ENCODE assay signal across 8 cellular contexts in the genomic region with DNA sequence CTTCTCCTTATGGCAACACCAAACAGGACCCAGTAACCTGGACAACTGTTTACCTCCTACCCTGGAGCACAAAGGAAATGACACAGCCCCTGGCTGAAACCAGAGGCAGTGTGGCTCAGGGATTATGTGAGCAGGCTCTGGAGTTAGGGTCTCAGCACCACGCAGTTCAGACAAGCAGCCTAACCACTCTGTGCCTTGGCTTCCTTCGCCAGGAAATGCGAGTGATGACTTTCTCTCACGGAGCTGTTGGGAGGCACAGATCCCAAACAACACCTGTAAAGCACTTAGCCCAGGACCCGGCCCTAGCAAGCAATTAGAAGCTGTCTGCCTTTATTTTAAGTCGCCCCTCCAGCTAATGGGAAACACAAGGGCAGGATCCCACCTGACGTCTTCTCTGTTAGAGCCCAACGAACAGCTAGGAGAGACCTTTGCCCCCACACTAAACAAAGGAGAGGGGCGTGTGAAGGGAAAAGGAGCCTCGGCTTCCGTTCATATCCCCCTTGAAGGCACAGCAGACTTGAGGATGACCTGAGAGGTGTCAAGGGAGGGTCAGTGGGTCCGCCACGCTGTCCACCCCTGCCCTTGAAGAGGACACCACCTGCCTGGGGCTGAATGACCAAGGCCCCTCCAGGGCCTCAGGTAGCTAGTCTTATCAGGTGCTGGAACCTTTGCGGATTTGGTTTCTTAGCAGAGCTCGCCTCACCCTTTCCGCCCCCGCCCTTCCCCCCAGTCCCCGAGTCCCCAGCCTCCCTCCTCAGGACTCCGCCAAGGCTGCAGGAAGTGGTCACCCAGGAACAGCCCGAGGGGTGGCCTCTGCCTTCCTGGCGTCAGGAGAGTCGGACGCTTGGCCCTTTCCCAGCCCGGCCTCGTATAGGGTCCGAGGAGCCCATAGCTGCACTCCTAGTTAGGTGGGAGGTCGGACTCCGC. TPM values are rescaled to one million over a fixed set of nuclear protein-coding genes. Genes with fewer than 3 reads are reported as not detected.
A peak's percentile ranks its signal among the peaks of the same experiment; 100 is the strongest.
DNase-seq lines count a peak whose midpoint lies in the region; ATAC-seq and TF ChIP-seq lines count a peak whose summit lies in the region.

No MANE protein-coding gene starts in this region.

- H3K9me3 ChIP-seq in HUES64 (ENCODE audit: insufficient read depth, low read depth, low read length) (no peaks in the 10 kb centered on the region), mucosa of stomach (ENCODE audit: control insufficient read depth, low read length) (no peaks in the 10 kb centered on the region), tibial artery (no peaks in the 10 kb centered on the region)

- POLR2A ChIA-PET in activated CD8-positive, alpha-beta T cell treated with anti-CD3 and anti-CD28 coated beads for 36 hours (lab: Charles Lee): interaction anchor here (0.9 to 5.3 kb wide), 16 partner anchors 9 to 436 kb away, joined by 3 to 35 read pairs (median 4); a partner anchor contains a TSS

- ATAC-seq in GM18502 (IDR thresholded peaks at IDR 0.05; ENCODE audit: poor library complexity, unreplicated experiment): peak; percentile 13
- peak; percentile 55 for ATAC-seq in activated CD8-positive, alpha-beta T cell treated with anti-CD3 and anti-CD28 coated beads for 36 hours

- peak overlapping the region; percentile 76 for H3K4me3 Mint-ChIP-seq in activated CD8-positive, alpha-beta T cell treated with anti-CD3 and anti-CD28 coated beads for 36 hours

- peaks cover 55% of the 10 kb centered on the region for H3K4me1 Mint-ChIP-seq in activated CD8-positive, alpha-beta T cell treated with anti-CD3 and anti-CD28 coated beads for 36 hours (ENCODE audit: low read depth)

- H3K4me1 ChIP-seq in HUES64 (ENCODE audit: insufficient read depth, low read length) (peaks cover 16% of the 10 kb centered on the region), mucosa of stomach (ENCODE audit: control insufficient read depth, insufficient read depth, low read length) (peaks cover 59% of the 10 kb centered on the region), tibial artery (peaks cover 3 to 54% (median 50%) of the 10 kb centered on the region in 4 donors)

- H3K9ac ChIP-seq in HUES64 (ENCODE audit: low read depth, low read length) (peak overlapping the region; percentile 88), mucosa of stomach (ENCODE audit: low read length) (peak overlapping the region; percentile 96)

- H3K9me3 Mint-ChIP-seq in activated CD8-positive, alpha-beta T cell treated with anti-CD3 and anti-CD28 coated beads for 36 hours: no peaks in the 10 kb centered on the region

- H3K27me3 ChIP-seq in HUES64 (ENCODE audit: insufficient read depth, low read length): peaks cover 32% of the 10 kb centered on the region
- H3K27me3 ChIP-seq in mucosa of stomach (ENCODE audit: control insufficient read depth, insufficient read depth, low read length): no peaks in the 10 kb centered on the region
- no peaks in the 10 kb centered on the region for H3K27me3 ChIP-seq in tibial artery

- no peaks in the 10 kb centered on the region for H3K27me3 Mint-ChIP-seq in activated CD8-positive, alpha-beta T cell treated with anti-CD3 and anti-CD28 coated beads for 36 hours

- H3K27ac ChIP-seq in HUES64 (ENCODE audit: low read depth, low read length) (peak overlapping the region; percentile 76), tibial artery (peak overlapping the region; percentile 87 to 94)

- peaks cover 14% of the 10 kb centered on the region for H3K36me3 Mint-ChIP-seq in activated CD8-positive, alpha-beta T cell treated with anti-CD3 and anti-CD28 coated beads for 36 hours (ENCODE audit: low read depth)

- DNase-seq in activated CD8-positive, alpha-beta T cell treated with anti-CD3 and anti-CD28 coated beads for 36 hours: peak; percentile 73
- DNase-seq in epithelial cell of proximal tubule (ENCODE audit: low read depth): no peak
- DNase-seq in tibial artery: peak; percentile 69 to 88
- DNase-seq in MV-4-11 (lab: John Stamatoyannopoulos, UW): no peak
- no peak for DNase-seq in Kasumi-1 (lab: John Stamatoyannopoulos, UW)

- H3K27ac Mint-ChIP-seq in activated CD8-positive, alpha-beta T cell treated with anti-CD3 and anti-CD28 coated beads for 36 hours: peak overlapping the region; percentile 88

- CTCF ChIA-PET in activated CD8-positive, alpha-beta T cell treated with anti-CD3 and anti-CD28 coated beads for 36 hours (lab: Charles Lee): interaction anchor here (0.7 to 5.6 kb wide), 10 partner anchors 10 to 413 kb away, joined by 3 to 32 read pairs (median 6); a partner anchor contains a TSS

- WGBS in HUES64: 3% methylated on average over 28 of the region's 28 CpGs

- peak overlapping the region; percentile 90 for H3K4me3 ChIP-seq in HUES64 (ENCODE audit: low read length)
- H3K4me3 ChIP-seq in epithelial cell of proximal tubule (ENCODE audit: low read depth, low read length): peak overlapping the region; percentile 97
- H3K4me3 ChIP-seq in mucosa of stomach (ENCODE audit: low read length): peak overlapping the region; percentile 74
- peak overlapping the region; percentile 73 to 97 for H3K4me3 ChIP-seq in tibial artery

- no peak for TF ChIP-seq CTCF in activated CD8-positive, alpha-beta T cell treated with anti-CD3 and anti-CD28 coated beads for 36 hours (IDR thresholded peaks at IDR 0.05)
- TF ChIP-seq CTCF in epithelial cell of proximal tubule (conservative IDR thresholded peaks at IDR 0.05; ENCODE audit: low read depth, low read length) (no peak), tibial artery (IDR thresholded peaks at IDR 0.05) (no peak)

- intact Hi-C loops in activated CD8-positive, alpha-beta T cell treated with anti-CD3 and anti-CD28 coated beads for 36 hours (cut with micrococcal nuclease): no loop called here
- intact Hi-C loops in tibial artery (cut with DNase I; ENCODE audit: low total_unique reads): no loop called here

- H3K36me3 ChIP-seq in HUES64 (ENCODE audit: insufficient read depth, low read length) (peaks cover 10% of the 10 kb centered on the region), mucosa of stomach (ENCODE audit: control insufficient read depth, insufficient read depth, low read length) (peaks cover 6% of the 10 kb centered on the region), tibial artery (peaks cover 0 to 11% (median under 1%) of the 10 kb centered on the region in 3 donors)

RNA-seq across cellular contexts. Expression of a gene that starts 0.8 kb away (rescaled TPM):
- 22.8 TPM for polyA plus RNA-seq in HUES64 (2013, experiment 1 of 2)
- polyA plus RNA-seq in HUES64 (2013, experiment 2 of 2): 19.8 TPM
- total RNA-seq in activated CD8-positive, alpha-beta T cell treated with anti-CD3 and anti-CD28 coated beads for 36 hours: 10 to 100 TPM; 51.4 to 54.6 TPM
- 13.2 and 19.5 TPM in 2 replicates for total RNA-seq in epithelial cell of proximal tubule

RNA-seq across cellular contexts. Expression of a gene that starts 7.6 kb away (rescaled TPM):
- 30.4 TPM for polyA plus RNA-seq in HUES64 (2013, experiment 1 of 2)
- 31.3 TPM for polyA plus RNA-seq in HUES64 (2013, experiment 2 of 2)
- total RNA-seq in activated CD8-positive, alpha-beta T cell treated with anti-CD3 and anti-CD28 coated beads for 36 hours: under 1 TPM; 0.16 to 0.83 TPM
- not detected in 2 replicates for total RNA-seq in epithelial cell of proximal tubule

RNA-seq across cellular contexts. Expression of a gene that starts 42.7 kb away (rescaled TPM):
- 69.9 TPM for polyA plus RNA-seq in HUES64 (2013, experiment 1 of 2)
- polyA plus RNA-seq in HUES64 (2013, experiment 2 of 2): 65.6 TPM
- total RNA-seq in activated CD8-positive, alpha-beta T cell treated with anti-CD3 and anti-CD28 coated beads for 36 hours: 100 to 1,000 TPM; 132 to 134 TPM
- 37.8 and 62.3 TPM in 2 replicates for total RNA-seq in epithelial cell of proximal tubule

RNA-seq across cellular contexts. Expression of a gene that starts 59.7 kb away (rescaled TPM):
- polyA plus RNA-seq in HUES64 (2013, experiment 1 of 2): 8.1 TPM
- polyA plus RNA-seq in HUES64 (2013, experiment 2 of 2): 7.5 TPM
- not detected for total RNA-seq in activated CD8-positive, alpha-beta T cell treated with anti-CD3 and anti-CD28 coated beads for 36 hours
- 0.36 TPM in 1 of 2 replicates, not detected in the other for total RNA-seq in epithelial cell of proximal tubule

Comparison
In these comparisons a context has a peak if more than half of its experiments do, and no peak if none do; other contexts are left out.
1. DNase-seq: peak in activated CD8-positive, alpha-beta T cell treated with anti-CD3 and anti-CD28 coated beads for 36 hours (single experiment) and tibial artery (2 of 2); none in epithelial cell of proximal tubule (single experiment), MV-4-11 (single experiment) and Kasumi-1 (0 of 2).
2. Peak in every context shown above with its lines, with median percentiles within 50 percentile points of each other: H3K4me3 ChIP-seq.